Comparison of ENCODE assay signal across 8 cellular contexts in the genomic region with DNA sequence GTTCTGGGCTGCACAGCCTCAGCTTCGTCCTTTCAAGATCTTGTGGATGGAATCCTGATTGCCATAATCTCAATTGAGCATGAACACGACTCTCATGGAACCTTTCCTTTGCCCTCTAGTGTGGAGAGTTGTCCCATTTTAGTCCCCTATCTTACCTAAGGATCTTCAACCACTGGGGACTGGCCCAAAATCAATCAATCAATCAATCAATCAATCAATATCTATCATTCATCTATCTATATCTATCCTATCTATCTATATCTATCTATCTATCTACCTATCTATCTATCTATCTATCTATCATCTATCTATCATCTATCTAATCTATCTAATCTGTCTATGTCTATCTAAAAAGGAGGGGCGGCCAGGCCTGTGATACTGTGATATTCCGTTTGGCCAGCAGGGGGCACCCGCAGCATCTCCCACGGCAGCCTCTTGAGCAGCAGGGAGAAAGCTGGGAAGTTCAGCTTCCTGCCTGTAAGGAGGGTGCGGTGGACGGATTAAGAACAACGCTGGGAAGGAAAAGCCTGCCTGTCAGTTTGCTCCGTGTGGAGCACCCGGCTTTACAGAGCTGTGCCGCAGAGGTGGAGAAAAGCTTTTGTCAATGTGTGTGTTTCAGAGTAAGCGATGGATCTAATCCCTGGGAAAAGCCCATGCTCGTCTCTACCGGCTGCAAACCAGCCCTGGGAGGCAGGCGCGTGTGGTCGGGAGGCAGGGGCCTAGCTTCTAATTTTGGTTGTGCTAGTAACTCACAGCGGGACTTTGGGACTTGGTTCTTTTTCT.
DNase-seq lines count a peak whose midpoint lies in the region; ATAC-seq lines count a peak whose summit lies in the region.

No MANE protein-coding gene starts in this region.

- ATAC-seq in HG02840 (IDR thresholded peaks at IDR 0.05; ENCODE audit: low FRiP score, unreplicated experiment) = peak; percentile 73

- DNase-seq in NCI-H2107 treated with DMSO at 0.1 percent for 48 hours (lab: John Stamatoyannopoulos, UW; ENCODE audit: unreplicated experiment) = peak; percentile 2
- no peak for DNase-seq in NCI-H2107 (lab: John Stamatoyannopoulos, UW)
- peak; percentile 51 for DNase-seq in NCI-H1694 treated with DMSO at 0.1 percent for 48 hours (lab: John Stamatoyannopoulos, UW)
- peak; percentile 32 to 62 (median 44) for DNase-seq in activated CD4-positive, CD25-positive, alpha-beta regulatory T cell (lab: John Stamatoyannopoulos, UW)
- peak; percentile 38 for DNase-seq in central memory CD4-positive, alpha-beta T cell
- DNase-seq in islet precursor cell = peak; percentile 93
- DNase-seq in stimulated activated CD4-positive, alpha-beta T cell treated with anti-CD3 and anti-CD28 coated beads, Interleukin-12 subunit alpha, Interleukin-12 subunit beta, amount 100 ng/mL, for 48 hours (ENCODE audit: low read depth in 2 of 3, low spot score in 1 of 3) = peak; percentile 52 to 79 (median 57)
